In the genomic region with DNA sequence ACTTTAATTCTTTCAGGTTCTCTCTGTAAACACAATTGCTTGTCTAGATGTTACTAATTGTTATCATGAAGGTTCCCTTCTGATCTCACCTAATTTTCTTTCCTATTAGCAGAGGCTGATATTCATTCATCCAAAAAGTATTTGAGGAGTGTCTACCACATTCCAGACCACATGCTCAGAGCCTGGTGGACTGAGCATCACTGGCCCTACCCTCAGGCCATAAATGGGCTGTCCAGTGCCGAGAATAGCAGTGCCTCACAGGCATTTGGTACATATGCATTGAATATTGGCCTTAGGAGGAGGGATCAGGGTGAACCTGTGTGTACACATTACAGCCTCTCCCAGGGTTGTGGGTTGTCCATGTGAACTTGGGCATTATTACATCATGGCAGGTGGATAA, we compare ENCODE assay signal across 17 cellular contexts. TPM values are rescaled to one million over a fixed set of nuclear protein-coding genes. Genes with fewer than 3 reads are reported as not detected.
A peak's percentile ranks its signal among the peaks of the same experiment; 100 is the strongest.
DNase-seq lines count a peak whose midpoint lies in the region; ATAC-seq, FAIRE-seq and TF ChIP-seq lines count a peak whose summit lies in the region.
"Had no signal": no experiment of that assay in that cellular context is flagged by ENCODE, and none has a peak within 500 bp of the region (broad histone marks: within the 10 kb centered on the region; RNA-seq: fewer than 3 reads in every experiment).

No MANE protein-coding gene starts in this region.

- H3K27ac Mint-ChIP-seq in natural killer cell: no peak overlapping the region
- H3K27ac Mint-ChIP-seq: stimulated activated effector memory CD8-positive, alpha-beta T cell treated with anti-CD3 and anti-CD28 coated beads, Interleukin-12 subunit alpha, Interleukin-12 subunit beta, amount 100 ng/mL, for 72 hours had no signal

- intact Hi-C loops in left lung (cut with DNase I): no loop called here
- intact Hi-C loops in natural killer cell (cut with micrococcal nuclease): no loop called here

- H3K27me3 Mint-ChIP-seq in natural killer cell (ENCODE audit: low read depth in 2 of 2): peaks cover 17 to 27% of the 10 kb centered on the region in 2 donors

- no peaks in the 10 kb centered on the region for H3K9me3 ChIP-seq in left lung
- H3K9me3 ChIP-seq: adrenal gland; BLaER1 treated with 17β-estradiol and CSF1 and Interleukin-3, amounts not matched to agents 10 nM and 100 nM had no signal

- no peak overlapping the region for H3K4me3 Mint-ChIP-seq in natural killer cell
- H3K4me3 Mint-ChIP-seq: activated T-cell treated with anti-CD3 and anti-CD28 coated beads, Interleukin-2, amount 50 U/mL, for 4 hours; stimulated activated effector memory CD8-positive, alpha-beta T cell treated with anti-CD3 and anti-CD28 coated beads, Interleukin-12 subunit alpha, Interleukin-12 subunit beta, amount 100 ng/mL, for 72 hours had no signal

- H3K36me3 Mint-ChIP-seq in natural killer cell: no peaks in the 10 kb centered on the region
- H3K36me3 Mint-ChIP-seq: stimulated activated effector memory CD8-positive, alpha-beta T cell treated with anti-CD3 and anti-CD28 coated beads, Interleukin-12 subunit alpha, Interleukin-12 subunit beta, amount 100 ng/mL, for 72 hours had no signal

- no peaks in the 10 kb centered on the region for H3K36me3 ChIP-seq in left lung
- H3K36me3 ChIP-seq: adrenal gland; BLaER1 treated with 17β-estradiol and CSF1 and Interleukin-3, amounts not matched to agents 10 nM and 100 nM had no signal

- TF ChIP-seq CTCF in AG09309 (IDR thresholded peaks at IDR 0.05; ENCODE audit: control insufficient read depth, insufficient read depth, low read depth, low read length, missing control alignments): no peak
- TF ChIP-seq CTCF in left lung (IDR thresholded peaks at IDR 0.05): no peak
- TF ChIP-seq CTCF in natural killer cell (IDR thresholded peaks at IDR 0.05): no peak

- peak; percentile 99 for FAIRE-seq in HTR-8/SVneo (lab: Jason Lieb, UNC)

- H3K9me3 Mint-ChIP-seq in natural killer cell: no peaks in the 10 kb centered on the region
- H3K9me3 Mint-ChIP-seq: activated T-cell treated with anti-CD3 and anti-CD28 coated beads, Interleukin-2, amount 50 U/mL, for 4 hours; stimulated activated effector memory CD8-positive, alpha-beta T cell treated with anti-CD3 and anti-CD28 coated beads, Interleukin-12 subunit alpha, Interleukin-12 subunit beta, amount 100 ng/mL, for 72 hours had no signal

- no peaks in the 10 kb centered on the region for H3K4me1 ChIP-seq in left lung
- H3K4me1 ChIP-seq: adrenal gland had no signal

- H3K4me3 ChIP-seq in AG09309 (ENCODE audit: control insufficient read depth, low read depth, low read length) (no peak overlapping the region), left lung (no peak overlapping the region)
- H3K4me3 ChIP-seq: adrenal gland; BLaER1 treated with 17β-estradiol and CSF1 and Interleukin-3, amounts not matched to agents 10 nM and 100 nM had no signal

- peaks cover 0 to 8% of the 10 kb centered on the region in 2 donors for H3K27me3 ChIP-seq in left lung
- H3K27me3 ChIP-seq: adrenal gland; BLaER1 treated with 17β-estradiol and CSF1 and Interleukin-3, amounts not matched to agents 10 nM and 100 nM had no signal

- DNase-seq in AG09309 (ENCODE audit: low read depth) (peak; percentile 21), HTR-8/SVneo (ENCODE audit: insufficient read length, low spot score) (peak; percentile 61), astrocyte of the hippocampus (ENCODE audit: low read depth, low spot score) (peak; percentile 47), left lung (no peak), RKO (ENCODE audit: low spot score) (no peak), natural killer cell (no peak), OCI-M1 (lab: John Stamatoyannopoulos, UW) (no peak)
- DNase-seq: activated CD4-positive, alpha-beta T cell treated with anti-CD3 and anti-CD28 coated beads for 4 hours; activated T-cell treated with anti-CD3 and anti-CD28 coated beads, Interleukin-2, amount 50 U/mL, for 4 hours; adrenal gland; dermis blood vessel endothelial cell; DND-41; NCI-H2081 treated with DMSO at 0.1 percent for 48 hours; stimulated activated CD4-positive, alpha-beta T cell treated with anti-CD3 and anti-CD28 coated beads, Interleukin-2, amount 100 ng/mL, for 48 hours had no signal

- no peaks in the 10 kb centered on the region for H3K4me1 Mint-ChIP-seq in natural killer cell

- ATAC-seq in left lung (peak; percentile 47), HG03432 (IDR thresholded peaks at IDR 0.05; ENCODE audit: unreplicated experiment) (no peak), natural killer cell (no peak)
- ATAC-seq: activated T-cell treated with anti-CD3 and anti-CD28 coated beads, Interleukin-2, amount 50 U/mL, for 4 hours; stimulated activated effector memory CD8-positive, alpha-beta T cell treated with anti-CD3 and anti-CD28 coated beads, Interleukin-12 subunit alpha, Interleukin-12 subunit beta, amount 100 ng/mL, for 72 hours had no signal

- no peak overlapping the region for H3K27ac ChIP-seq in left lung
- H3K27ac ChIP-seq: adrenal gland; BLaER1 treated with 17β-estradiol and CSF1 and Interleukin-3, amounts not matched to agents 10 nM and 100 nM had no signal

RNA-seq across cellular contexts. Expression of a gene that starts 40.4 kb away (rescaled TPM):
- total RNA-seq in left lung (10 to 100 TPM; 55.7 to 56.3 TPM), natural killer cell (10 to 100 TPM; 49.3 to 51.6 (median 51.4) TPM)

RNA-seq across cellular contexts. Expression of a gene that starts 50.8 kb away (rescaled TPM):
- total RNA-seq in left lung (10 to 100 TPM; 75.5 to 90.7 TPM), natural killer cell (10 to 100 TPM; 45.9 to 58.0 (median 50.8) TPM)

Comparison
In these comparisons a context has a peak if more than half of its experiments do, and no peak if none do; other contexts are left out.
1. DNase-seq: peak in AG09309 (single experiment), HTR-8/SVneo (single experiment) and astrocyte of the hippocampus (single experiment); none in left lung (0 of 2), RKO (single experiment), natural killer cell (single experiment) and OCI-M1 (single experiment).